In the genomic region with DNA sequence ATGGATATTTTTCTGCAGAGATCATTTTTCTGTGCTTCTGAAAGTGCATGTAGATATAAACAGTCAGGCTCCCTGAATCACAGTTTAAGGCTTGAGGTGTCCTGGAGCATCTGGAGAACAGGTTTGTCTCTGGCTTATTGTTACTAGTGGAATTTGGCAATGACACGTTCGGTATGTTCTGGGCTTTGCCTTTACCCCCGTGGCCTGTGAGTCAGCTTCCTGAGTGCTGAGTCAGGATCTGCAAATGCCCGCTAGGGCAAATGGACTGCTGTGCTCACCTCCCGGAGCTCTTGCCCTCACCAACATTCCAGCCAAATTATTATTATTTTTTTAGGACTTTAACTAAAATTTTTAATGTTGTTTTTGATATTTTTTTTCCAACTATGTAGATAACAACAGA, we compare ENCODE assay signal across 8 cellular contexts.
A peak's percentile ranks its signal among the peaks of the same experiment; 100 is the strongest.
DNase-seq lines count a peak whose midpoint lies in the region; ATAC-seq, FAIRE-seq and TF ChIP-seq lines count a peak whose summit lies in the region.

No MANE protein-coding gene starts in this region.

- H3K27me3 ChIP-seq in keratinocyte (ENCODE audit: control insufficient read depth, extremely low read depth, insufficient read depth, low read length): no peaks in the 10 kb centered on the region

- no peaks in the 10 kb centered on the region for H3K79me2 ChIP-seq in keratinocyte (ENCODE audit: control insufficient read depth, insufficient read depth, low read length)

- FAIRE-seq in keratinocyte (lab: Jason Lieb, UNC): no peak

- TF ChIP-seq CTCF in AG09319 (IDR thresholded peaks at IDR 0.05; ENCODE audit: low read depth, low read length): peak; percentile 28
- peak in 1 of 3 experiments; percentile 17 for TF ChIP-seq CTCF in keratinocyte (optimal IDR thresholded peaks at IDR 0.05 in 1 of 3, IDR thresholded peaks at IDR 0.05 in 1 of 3, conservative IDR thresholded peaks at IDR 0.05 in 1 of 3; ENCODE audit: extremely low read depth in 1 of 3, insufficient read depth in 2 of 3, low read length in 3 of 3)

- peak overlapping the region; percentile 7 for H3K9ac ChIP-seq in keratinocyte (ENCODE audit: control insufficient read depth, extremely low read depth, insufficient read depth, low read length)

- no peaks in the 10 kb centered on the region for H4K20me1 ChIP-seq in keratinocyte (ENCODE audit: control insufficient read depth, extremely low read depth, insufficient read depth, low read length)

- H3K36me3 ChIP-seq in keratinocyte (ENCODE audit: control insufficient read depth in 2 of 2, extremely low read depth in 1 of 2, insufficient read depth in 2 of 2, low read length in 2 of 2): no peaks in the 10 kb centered on the region

- peaks cover 29% of the 10 kb centered on the region for H3K4me1 ChIP-seq in keratinocyte (ENCODE audit: control insufficient read depth, extremely low read depth, insufficient read depth, low read length)

- H3K4me2 ChIP-seq in keratinocyte (ENCODE audit: control insufficient read depth, extremely low read depth, insufficient read depth, low read depth, low read length): peak overlapping the region; percentile 40

- dilution Hi-C loops in keratinocyte (cut with MboI; ENCODE audit: extremely low pct_ligation_motif_present, low sequenced_read_pairs): no loop called here

- no peak overlapping the region for H3K4me3 ChIP-seq in keratinocyte (ENCODE audit: control insufficient read depth in 2 of 3, extremely low read depth in 1 of 3, insufficient read depth in 2 of 3, low read depth in 1 of 3, low read length in 3 of 3)

- ATAC-seq in HG03565 (IDR thresholded peaks at IDR 0.05; ENCODE audit: unreplicated experiment): no peak

- peak; percentile 94 for DNase-seq in AG09319 (ENCODE audit: extremely low read depth, low read depth)
- peak; percentile 78 for DNase-seq in HT-29 (ENCODE audit: low spot score)
- DNase-seq in amniotic epithelial cell (ENCODE audit: low read depth): peak; percentile 94
- peak; percentile 88 for DNase-seq in keratinocyte (ENCODE audit: low read depth, low spot score)
- no peak for DNase-seq in NCI-H1092 (lab: John Stamatoyannopoulos, UW)
- DNase-seq in SHP77 treated with DMSO at 0.1 percent for 48 hours (lab: John Stamatoyannopoulos, UW): no peak
- DNase-seq in NCI-H69 (lab: John Stamatoyannopoulos, UW): no peak

- H2AFZ ChIP-seq in keratinocyte (ENCODE audit: control insufficient read depth, low read length): no peak overlapping the region

- peak overlapping the region; percentile 47 for H3K27ac ChIP-seq in keratinocyte (ENCODE audit: control insufficient read depth, insufficient read depth, low read length)

- H3K9me3 ChIP-seq in keratinocyte (ENCODE audit: control insufficient read depth, low read depth, low read length): no peaks in the 10 kb centered on the region

- no peaks in the 10 kb centered on the region for H3K9me1 ChIP-seq in keratinocyte (ENCODE audit: control insufficient read depth, extremely low read depth, insufficient read depth, low read length)

Comparison
In these comparisons a context has a peak if more than half of its experiments do, and no peak if none do; other contexts are left out.
1. DNase-seq: peak in AG09319 (single experiment), HT-29 (single experiment), amniotic epithelial cell (single experiment) and keratinocyte (single experiment); none in NCI-H1092 (single experiment), SHP77 treated with DMSO at 0.1 percent for 48 hours (single experiment) and NCI-H69 (single experiment).